ENCODE assay signal across 10 cellular contexts in genomic region chr1:204149635-204150565, GRCh38. TPM values are rescaled to one million over a fixed set of nuclear protein-coding genes. Genes with fewer than 3 reads are reported as not detected.
A peak's percentile ranks its signal among the peaks of the same experiment; 100 is the strongest.
DNase-seq lines count a peak whose midpoint lies in the region; ATAC-seq and TF ChIP-seq lines count a peak whose summit lies in the region.
"Had no signal": no experiment of that assay in that cellular context is flagged by ENCODE, and none has a peak within 500 bp of the region (broad histone marks: within the 10 kb centered on the region; RNA-seq: fewer than 3 reads in every experiment).

No MANE protein-coding gene starts in this region.

- H3K27me3 ChIP-seq in body of pancreas (no peaks in the 10 kb centered on the region), lower lobe of right lung (ENCODE audit: low read depth) (peaks cover 7% of the 10 kb centered on the region), thoracic aorta (replicated peaks; ENCODE audit: insufficient read depth) (no peaks in the 10 kb centered on the region), dorsolateral prefrontal cortex (no peaks in the 10 kb centered on the region)

- H3K4me3 ChIP-seq in body of pancreas (no peak overlapping the region), lower lobe of right lung (no peak overlapping the region), thoracic aorta (peak overlapping the region; percentile 75), dorsolateral prefrontal cortex (peak overlapping the region in 18 of 59 donors; percentile 71 to 84 (median 78))

- no peak for TF ChIP-seq CTCF in activated CD8-positive, alpha-beta T cell treated with anti-CD3 and anti-CD28 coated beads for 36 hours (IDR thresholded peaks at IDR 0.05)
- TF ChIP-seq CTCF in body of pancreas (IDR thresholded peaks at IDR 0.05), result no peak
- no peak for TF ChIP-seq CTCF in lower lobe of right lung (IDR thresholded peaks at IDR 0.05)
- TF ChIP-seq CTCF in thoracic aorta (IDR thresholded peaks at IDR 0.05), result no peak
- no peak for TF ChIP-seq CTCF in dorsolateral prefrontal cortex (IDR thresholded peaks at IDR 0.05 in 54 of 56, conservative IDR thresholded peaks at IDR 0.05 in 2 of 56; ENCODE audit: low read depth in 1 of 56, partially characterized antibody in 56 of 56)

- intact Hi-C loops in activated CD8-positive, alpha-beta T cell treated with anti-CD3 and anti-CD28 coated beads for 36 hours (cut with micrococcal nuclease), result no loop called here
- intact Hi-C loops in body of pancreas (cut with DNase I) (no loop called here), lower lobe of right lung (cut with DNase I) (no loop called here), dorsolateral prefrontal cortex (cut with DNase I) (no loop called here)

- H3K4me3 Mint-ChIP-seq in activated CD8-positive, alpha-beta T cell treated with anti-CD3 and anti-CD28 coated beads for 36 hours, result peak overlapping the region; percentile 44
- no peak overlapping the region for H3K4me3 Mint-ChIP-seq in activated CD8-positive, alpha-beta T cell treated with anti-CD3 and anti-CD28 coated beads, Interleukin-2, amount 10 ng/mL, durations not matched to agents 7 days and 5 days

- H3K9me3 ChIP-seq in body of pancreas (no peaks in the 10 kb centered on the region), lower lobe of right lung (no peaks in the 10 kb centered on the region), thoracic aorta (no peaks in the 10 kb centered on the region)

- POLR2A ChIA-PET in activated CD8-positive, alpha-beta T cell treated with anti-CD3 and anti-CD28 coated beads for 36 hours (lab: Charles Lee), result interaction anchor here (0.6 to 2.0 kb wide), 3 partner anchors 14 to 214 kb away, joined by 3 to 8 read pairs (median 3); no protein-coding TSS in a partner anchor
- POLR2A ChIA-PET in activated CD8-positive, alpha-beta T cell treated with anti-CD3 and anti-CD28 coated beads, Interleukin-2, amount 10 ng/mL, durations not matched to agents 7 days and 5 days (lab: Charles Lee), result no interaction called here

- H3K9me3 Mint-ChIP-seq in activated CD8-positive, alpha-beta T cell treated with anti-CD3 and anti-CD28 coated beads for 36 hours, result no peaks in the 10 kb centered on the region
- H3K9me3 Mint-ChIP-seq in activated CD8-positive, alpha-beta T cell treated with anti-CD3 and anti-CD28 coated beads, Interleukin-2, amount 10 ng/mL, durations not matched to agents 7 days and 5 days (ENCODE audit: insufficient read depth), result no peaks in the 10 kb centered on the region

- no peak overlapping the region for H3K27ac Mint-ChIP-seq in activated CD8-positive, alpha-beta T cell treated with anti-CD3 and anti-CD28 coated beads for 36 hours
- no peak overlapping the region for H3K27ac Mint-ChIP-seq in activated CD8-positive, alpha-beta T cell treated with anti-CD3 and anti-CD28 coated beads, Interleukin-2, amount 10 ng/mL, durations not matched to agents 7 days and 5 days

- no peak for DNase-seq in activated CD8-positive, alpha-beta T cell treated with anti-CD3 and anti-CD28 coated beads for 36 hours
- no peak for DNase-seq in activated CD8-positive, alpha-beta T cell treated with anti-CD3 and anti-CD28 coated beads, Interleukin-2, amount 10 ng/mL, durations not matched to agents 7 days and 5 days
- DNase-seq in body of pancreas (peak in 3 of 4 donors; percentile 28 to 64 (median 45)), lower lobe of right lung (peak; percentile 35), thoracic aorta (ENCODE audit: low spot score) (no peak), NK-92 (lab: John Stamatoyannopoulos, UW; ENCODE audit: unreplicated experiment) (no peak), dorsolateral prefrontal cortex (no peak)
- DNase-seq: Kasumi-1 had no signal

- H3K27me3 Mint-ChIP-seq in activated CD8-positive, alpha-beta T cell treated with anti-CD3 and anti-CD28 coated beads for 36 hours, result no peaks in the 10 kb centered on the region
- H3K27me3 Mint-ChIP-seq in activated CD8-positive, alpha-beta T cell treated with anti-CD3 and anti-CD28 coated beads, Interleukin-2, amount 10 ng/mL, durations not matched to agents 7 days and 5 days (ENCODE audit: low read depth), result peaks cover 28% of the 10 kb centered on the region

- no peaks in the 10 kb centered on the region for H3K36me3 Mint-ChIP-seq in activated CD8-positive, alpha-beta T cell treated with anti-CD3 and anti-CD28 coated beads for 36 hours (ENCODE audit: low read depth)
- no peaks in the 10 kb centered on the region for H3K36me3 Mint-ChIP-seq in activated CD8-positive, alpha-beta T cell treated with anti-CD3 and anti-CD28 coated beads, Interleukin-2, amount 10 ng/mL, durations not matched to agents 7 days and 5 days (ENCODE audit: low read depth)

- no peak for TF ChIP-seq POLR2A in body of pancreas (IDR thresholded peaks at IDR 0.05)

- H3K27ac ChIP-seq in body of pancreas (peak overlapping the region in 1 of 4 donors; percentile 50), lower lobe of right lung (no peak overlapping the region), thoracic aorta (peak overlapping the region; percentile 70 to 74), dorsolateral prefrontal cortex (peak overlapping the region in 17 of 59 donors; percentile 1 to 76 (median 40))
- H3K27ac ChIP-seq: epithelial cell of prostate had no signal

- CTCF ChIA-PET in activated CD8-positive, alpha-beta T cell treated with anti-CD3 and anti-CD28 coated beads for 36 hours (lab: Charles Lee), result interaction anchor here (0.9 to 2.8 kb wide), 4 partner anchors 13 to 217 kb away, joined by 3 to 19 read pairs (median 4); no protein-coding TSS in a partner anchor
- CTCF ChIA-PET in activated CD8-positive, alpha-beta T cell treated with anti-CD3 and anti-CD28 coated beads, Interleukin-2, amount 10 ng/mL, durations not matched to agents 7 days and 5 days (lab: Charles Lee), result interaction anchor here (1.5 kb wide), 1 partner anchor 214 kb away, joined by 6 read pairs; no protein-coding TSS in a partner anchor

- H3K36me3 ChIP-seq in body of pancreas (replicated peaks in 1 of 2; ENCODE audit: insufficient read depth in 1 of 2, low read depth in 2 of 2), result no peaks in the 10 kb centered on the region
- H3K36me3 ChIP-seq in lower lobe of right lung, result no peaks in the 10 kb centered on the region
- H3K36me3 ChIP-seq in thoracic aorta, result peaks cover 17% of the 10 kb centered on the region

- ATAC-seq in activated CD8-positive, alpha-beta T cell treated with anti-CD3 and anti-CD28 coated beads for 36 hours, result no peak
- no peak for ATAC-seq in activated CD8-positive, alpha-beta T cell treated with anti-CD3 and anti-CD28 coated beads, Interleukin-2, amount 10 ng/mL, durations not matched to agents 7 days and 5 days
- no peak for ATAC-seq in body of pancreas
- ATAC-seq in lower lobe of right lung, result no peak
- ATAC-seq in thoracic aorta (ENCODE audit: insufficient number of reproducible peaks, low FRiP score, low read depth), result no peak
- ATAC-seq in HG02798 (IDR thresholded peaks at IDR 0.05; ENCODE audit: poor library complexity, unreplicated experiment), result no peak

- peaks cover 3% of the 10 kb centered on the region for H3K4me1 Mint-ChIP-seq in activated CD8-positive, alpha-beta T cell treated with anti-CD3 and anti-CD28 coated beads for 36 hours (ENCODE audit: low read depth)
- peaks cover 3% of the 10 kb centered on the region for H3K4me1 Mint-ChIP-seq in activated CD8-positive, alpha-beta T cell treated with anti-CD3 and anti-CD28 coated beads, Interleukin-2, amount 10 ng/mL, durations not matched to agents 7 days and 5 days (ENCODE audit: low read depth)

- H3K4me1 ChIP-seq in body of pancreas (peaks cover 27% of the 10 kb centered on the region), lower lobe of right lung (peaks cover 15% of the 10 kb centered on the region), thoracic aorta (ENCODE audit: control insufficient read depth in 1 of 2, low read depth in 2 of 2) (peaks cover 5 to 30% of the 10 kb centered on the region in 2 donors)

- 81 to 83% methylated on average over 3 to 16 of the region's 16 CpGs for WGBS in body of pancreas, 2 donors

RNA-seq across cellular contexts. Expression of gene ETNK2, which starts 1.9 kb away (rescaled TPM):
- 1 to 10 TPM; 1.3 to 1.4 TPM for total RNA-seq in activated CD8-positive, alpha-beta T cell treated with anti-CD3 and anti-CD28 coated beads for 36 hours
- under 1 TPM in 1 of 2 experiments, not detected in 1; 0.11 TPM for total RNA-seq in activated CD8-positive, alpha-beta T cell treated with anti-CD3 and anti-CD28 coated beads, Interleukin-2, amount 10 ng/mL, durations not matched to agents 7 days and 5 days
- total RNA-seq in body of pancreas (10 to 100 TPM in 1 of 2 donors, 1 to 10 TPM in 1; 4.0 to 15.8 TPM), lower lobe of right lung (4.5 TPM), thoracic aorta (10 to 100 TPM; 18.0 to 24.5 TPM), dorsolateral prefrontal cortex (10 to 100 TPM in 30 of 120 experiments, 1 to 10 TPM in 90; 3.3 to 17.5 (median 8.5) TPM)

RNA-seq across cellular contexts. Expression of gene REN, which starts 16.2 kb away (rescaled TPM):
- total RNA-seq in activated CD8-positive, alpha-beta T cell treated with anti-CD3 and anti-CD28 coated beads for 36 hours, result not detected
- total RNA-seq in activated CD8-positive, alpha-beta T cell treated with anti-CD3 and anti-CD28 coated beads, Interleukin-2, amount 10 ng/mL, durations not matched to agents 7 days and 5 days, result not detected
- total RNA-seq in body of pancreas (not detected), lower lobe of right lung (0.59 TPM), thoracic aorta (not detected), dorsolateral prefrontal cortex (under 1 TPM in 3 of 120 experiments, not detected in 117; 0.32 to 0.69 (median 0.48) TPM)

RNA-seq across cellular contexts. Expression of gene KISS1, which starts 46.4 kb away (rescaled TPM):
- not detected for total RNA-seq in activated CD8-positive, alpha-beta T cell treated with anti-CD3 and anti-CD28 coated beads for 36 hours
- not detected for total RNA-seq in activated CD8-positive, alpha-beta T cell treated with anti-CD3 and anti-CD28 coated beads, Interleukin-2, amount 10 ng/mL, durations not matched to agents 7 days and 5 days
- not detected for total RNA-seq in body of pancreas
- total RNA-seq in lower lobe of right lung, result not detected
- not detected for total RNA-seq in thoracic aorta
- 1 to 10 TPM in 6 of 120 experiments, under 1 TPM in 1, not detected in 113; 0.86 to 2.7 (median 1.6) TPM for total RNA-seq in dorsolateral prefrontal cortex

Comparison
In these comparisons a context has a peak if more than half of its experiments do, and no peak if none do; other contexts are left out.
1. DNase-seq: peak in body of pancreas (3 of 4) and lower lobe of right lung (single experiment); none in activated CD8-positive, alpha-beta T cell treated with anti-CD3 and anti-CD28 coated beads for 36 hours (single experiment), activated CD8-positive, alpha-beta T cell treated with anti-CD3 and anti-CD28 coated beads, Interleukin-2, amount 10 ng/mL, durations not matched to agents 7 days and 5 days (single experiment), thoracic aorta (single experiment), NK-92 (single experiment) and dorsolateral prefrontal cortex (0 of 10).